13 cellular contexts compared by ENCODE assay signal in genomic region chr15:57496946-57497944, GRCh38.
DNase-seq lines count a peak whose midpoint lies in the region; ATAC-seq and TF ChIP-seq lines count a peak whose summit lies in the region.
"Had no signal": no experiment of that assay in that cellular context is flagged by ENCODE, and none has a peak within 500 bp of the region (broad histone marks: within the 10 kb centered on the region; RNA-seq: fewer than 3 reads in every experiment).

No MANE protein-coding gene starts in this region.

- ATAC-seq in GM21723 (IDR thresholded peaks at IDR 0.05; ENCODE audit: unreplicated experiment): no peak

- H3K4ac ChIP-seq in trophoblast cell (ENCODE audit: low read depth, low read length): peak overlapping the region; percentile 12

- H3K27me3 ChIP-seq in trophoblast cell (ENCODE audit: insufficient read depth, low read length) (no peaks in the 10 kb centered on the region), GM23248 (replicated peaks; ENCODE audit: insufficient read depth) (no peaks in the 10 kb centered on the region), H7 (ENCODE audit: control insufficient read depth, insufficient read depth, low read length) (no peaks in the 10 kb centered on the region)
- H3K27me3 ChIP-seq: SJCRH30 had no signal

- H4K20me1 ChIP-seq in GM23248 (ENCODE audit: insufficient read depth): no peaks in the 10 kb centered on the region

- H3K9ac ChIP-seq in trophoblast cell (ENCODE audit: low read length) (no peak overlapping the region), GM23248 (no peak overlapping the region)

- H4K91ac ChIP-seq in trophoblast cell (ENCODE audit: low read depth, low read length): peak overlapping the region; percentile 56

- peak overlapping the region; percentile 7 for H2BK12ac ChIP-seq in trophoblast cell (ENCODE audit: low read length)

- no peak overlapping the region for H4K8ac ChIP-seq in trophoblast cell (ENCODE audit: low read depth, low read length)

- no peak overlapping the region for H4K12ac ChIP-seq in trophoblast cell (ENCODE audit: low read depth, low read length)

- peak overlapping the region; percentile 33 for H2BK120ac ChIP-seq in trophoblast cell (ENCODE audit: insufficient read depth, low read length, poor library complexity)

- no peaks in the 10 kb centered on the region for H3F3A ChIP-seq in GM23248 (ENCODE audit: insufficient read depth)

- H3K9me3 ChIP-seq in trophoblast cell (ENCODE audit: insufficient read depth, low read depth, low read length): no peaks in the 10 kb centered on the region
- H3K9me3 ChIP-seq in GM23248 (ENCODE audit: low read depth): no peaks in the 10 kb centered on the region
- H3K9me3 ChIP-seq: SJCRH30 had no signal

- H3K23ac ChIP-seq in trophoblast cell (ENCODE audit: low read length): peak overlapping the region; percentile 34

- peak overlapping the region; percentile 73 for H3K18ac ChIP-seq in trophoblast cell (ENCODE audit: low read length)

- H2BK5ac ChIP-seq in trophoblast cell (ENCODE audit: low read depth, low read length, poor library complexity): peak overlapping the region; percentile 36

- H3K9me2 ChIP-seq in GM23248 (ENCODE audit: insufficient read depth): no peaks in the 10 kb centered on the region

- H3K79me2 ChIP-seq in trophoblast cell (ENCODE audit: control insufficient read depth, insufficient read depth, low read length, poor library complexity): no peaks in the 10 kb centered on the region
- H3K79me2 ChIP-seq in GM23248 (ENCODE audit: insufficient read depth): no peaks in the 10 kb centered on the region

- in situ Hi-C loops in GM23248 (cut with MboI): no loop called here

- H2AK5ac ChIP-seq in trophoblast cell (ENCODE audit: low read length): peak overlapping the region; percentile 42

- H2AFZ ChIP-seq in trophoblast cell (ENCODE audit: insufficient read depth, low read length, poor library complexity) (no peak overlapping the region), GM23248 (no peak overlapping the region)

- H3K79me1 ChIP-seq in trophoblast cell (ENCODE audit: low read length): peaks cover 19% of the 10 kb centered on the region

- WGBS in trophoblast cell (ENCODE audit: extremely low coverage, insufficient coverage, insufficient read length): no CpG with 5 or more reads among the region's 16 CpGs
- 82 to 89% methylated on average over 15 to 16 of the region's 16 CpGs for WGBS in GM23248 (ENCODE audit: low coverage in 1 of 2, low lambda C conversion rate in 2 of 2, missing lambda C conversion rate in 2 of 2), 2 experiments

- no peak overlapping the region for H3K4me3 ChIP-seq in epithelial cell of esophagus (ENCODE audit: low read length)
- peak overlapping the region; percentile 37 for H3K4me3 ChIP-seq in trophoblast cell (ENCODE audit: low read depth, low read length)
- no peak overlapping the region for H3K4me3 ChIP-seq in GM23248
- no peak overlapping the region for H3K4me3 ChIP-seq in H7 (ENCODE audit: insufficient read depth, low read depth, low read length)
- H3K4me3 ChIP-seq: SJCRH30 had no signal

- peak overlapping the region; percentile 74 for H3K14ac ChIP-seq in trophoblast cell (ENCODE audit: low read length)

- peak; percentile 87 for DNase-seq in HT-29 (ENCODE audit: low spot score)
- DNase-seq in NCI-H2196 (lab: John Stamatoyannopoulos, UW; ENCODE audit: unreplicated experiment): peak; percentile 80
- DNase-seq in epithelial cell of esophagus (ENCODE audit: low read depth): no peak
- DNase-seq in trophoblast cell: no peak
- no peak for DNase-seq in GM19240 (ENCODE audit: insufficient read length, low spot score)
- DNase-seq in GM23248: no peak
- DNase-seq in H7: no peak
- DNase-seq: activated CD4-positive, alpha-beta T cell treated with anti-CD3 and anti-CD28 coated beads for 4 hours; activated gamma-delta T cell; CD8-positive, alpha-beta memory T cell; NCI-H1694 treated with DMSO at 0.1 percent for 48 hours; SJCRH30 had no signal

- H3K4me2 ChIP-seq in trophoblast cell (ENCODE audit: low read length) (peak overlapping the region; percentile 22), GM23248 (ENCODE audit: unreplicated experiment) (no peak overlapping the region)

- peak; percentile 8 for TF ChIP-seq CTCF in epithelial cell of esophagus (IDR thresholded peaks at IDR 0.05; ENCODE audit: insufficient read depth, low read depth, low read length, missing control alignments)

- H3K4me1 ChIP-seq in trophoblast cell (ENCODE audit: control insufficient read depth in 1 of 2, insufficient read depth in 2 of 2, low read length in 2 of 2): peaks cover 34 to 38% of the 10 kb centered on the region in 2 experiments
- peaks cover 23% of the 10 kb centered on the region for H3K4me1 ChIP-seq in GM23248 (ENCODE audit: insufficient read depth)

- H3K36me3 ChIP-seq in trophoblast cell (ENCODE audit: control insufficient read depth in 1 of 2, insufficient read depth in 2 of 2, low read length in 2 of 2) (no peaks in the 10 kb centered on the region), GM23248 (ENCODE audit: low read depth) (no peaks in the 10 kb centered on the region), H7 (replicated peaks; ENCODE audit: control insufficient read depth, insufficient read depth, low read length) (no peaks in the 10 kb centered on the region; the same call in 1 of the 2 replicates)
- H3K36me3 ChIP-seq: SJCRH30 had no signal

- peak overlapping the region; percentile 84 for H3K27ac ChIP-seq in trophoblast cell (ENCODE audit: low read depth, low read length)
- no peak overlapping the region for H3K27ac ChIP-seq in GM23248
- H3K27ac ChIP-seq: SJCRH30 had no signal

Comparison
In these comparisons a context has a peak if more than half of its experiments do, and no peak if none do; other contexts are left out.
1. DNase-seq: peak in HT-29 (single experiment) and NCI-H2196 (single experiment); none in epithelial cell of esophagus (single experiment), trophoblast cell (0 of 2), GM19240 (single experiment), GM23248 (single experiment) and H7 (single experiment).